ENCODE assay signal across 8 cellular contexts in the genomic region with DNA sequence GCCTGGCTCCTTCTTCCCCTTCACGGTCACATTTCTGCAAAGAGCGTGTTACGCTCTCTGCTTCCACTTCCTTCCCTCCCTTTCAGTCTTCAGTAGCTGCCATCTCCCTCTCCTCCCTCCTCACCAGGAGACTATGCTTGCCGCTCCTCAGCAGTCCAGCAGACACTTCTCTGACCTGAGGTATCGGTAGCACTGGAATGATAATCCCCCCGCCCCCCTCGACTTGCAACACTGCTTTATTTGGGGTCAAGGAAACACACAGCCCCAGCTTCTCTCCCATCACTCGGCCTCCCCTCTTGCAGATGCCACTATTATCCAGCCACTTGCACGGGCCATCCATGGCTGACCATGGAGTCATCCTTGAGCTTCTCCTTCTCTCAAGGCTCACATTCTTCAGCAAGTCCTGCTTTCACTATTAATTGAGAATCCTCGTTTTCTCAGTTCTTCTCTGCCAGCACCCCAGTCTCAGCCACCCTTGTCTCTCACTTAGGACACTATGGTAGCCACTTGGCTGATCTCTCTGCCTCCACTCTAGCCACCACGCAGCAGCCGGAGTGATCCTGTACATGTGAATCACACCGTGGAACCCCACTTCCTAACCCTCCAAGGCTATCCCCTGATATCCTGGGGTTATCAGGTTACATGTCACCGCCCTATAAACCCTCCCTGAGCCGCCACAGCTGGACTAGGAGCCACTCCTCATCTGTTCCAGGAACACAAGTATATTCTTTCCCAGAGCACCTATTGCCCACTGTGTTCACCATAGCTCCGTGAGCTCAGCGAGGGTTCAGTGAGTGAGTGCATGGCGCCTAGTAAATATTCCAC. TPM values are rescaled to one million over a fixed set of nuclear protein-coding genes. Genes with fewer than 3 reads are reported as not detected.
DNase-seq lines count a peak whose midpoint lies in the region; ATAC-seq and TF ChIP-seq lines count a peak whose summit lies in the region.

No MANE protein-coding gene starts in this region.

- TF ChIP-seq POLR2A in GM18505 (IDR thresholded peaks at IDR 0.05; ENCODE audit: borderline replicate concordance, extremely low read depth, insufficient read depth, insufficient read length) = peak; percentile 25

- peaks cover 3% of the 10 kb centered on the region for H3K36me3 Mint-ChIP-seq in T-cell
- H3K36me3 Mint-ChIP-seq in effector memory CD8-positive, alpha-beta T cell (ENCODE audit: insufficient read depth) = peaks cover 35% of the 10 kb centered on the region

- H3K27ac Mint-ChIP-seq in T-cell = peak overlapping the region; percentile 99 to 100
- H3K27ac Mint-ChIP-seq in effector memory CD8-positive, alpha-beta T cell = peak overlapping the region; percentile 96 to 98

- H3K9ac ChIP-seq in muscle layer of colon (ENCODE audit: low read length) = peak overlapping the region; percentile 80

- H3K27me3 ChIP-seq in muscle layer of colon (ENCODE audit: control insufficient read depth in 1 of 2, insufficient read depth in 2 of 2, low read length in 2 of 2) = no peaks in the 10 kb centered on the region
- no peaks in the 10 kb centered on the region for H3K27me3 ChIP-seq in aorta (ENCODE audit: control insufficient read depth in 1 of 2, insufficient read depth in 2 of 2, low read length in 1 of 2)

- H3K36me3 ChIP-seq in muscle layer of colon (ENCODE audit: insufficient read depth, low read length) = no peaks in the 10 kb centered on the region
- no peaks in the 10 kb centered on the region for H3K36me3 ChIP-seq in aorta (ENCODE audit: control insufficient read depth in 1 of 2, insufficient read depth in 2 of 2, low read length in 1 of 2)

- ATAC-seq in GM18505 (IDR thresholded peaks at IDR 0.05; ENCODE audit: unreplicated experiment) (peak; percentile 11), HG03565 (IDR thresholded peaks at IDR 0.05; ENCODE audit: unreplicated experiment) (peak; percentile 9), T-cell (replicated peaks in 1 of 4) (peak; percentile 7 to 30 (median 20)), aorta (ENCODE audit: low FRiP score) (peak; percentile 59)
- ATAC-seq in effector memory CD8-positive, alpha-beta T cell (replicated peaks) = peak; percentile 14

- POLR2A ChIA-PET in T-cell (lab: Charles Lee) = interaction anchor here (0.6 to 1.2 kb wide), 3 partner anchors 10 to 181 kb away, joined by 3 to 4 read pairs (median 4); no protein-coding TSS in a partner anchor

- H3K4me3 Mint-ChIP-seq in T-cell = peak overlapping the region; percentile 93 to 97 (median 94)
- peak overlapping the region; percentile 87 to 92 for H3K4me3 Mint-ChIP-seq in effector memory CD8-positive, alpha-beta T cell

- no peaks in the 10 kb centered on the region for H3K27me3 Mint-ChIP-seq in T-cell
- H3K27me3 Mint-ChIP-seq in effector memory CD8-positive, alpha-beta T cell = no peaks in the 10 kb centered on the region

- no peaks in the 10 kb centered on the region for H3K9me3 Mint-ChIP-seq in T-cell
- H3K9me3 Mint-ChIP-seq in effector memory CD8-positive, alpha-beta T cell = no peaks in the 10 kb centered on the region

- peaks cover 31% of the 10 kb centered on the region for H3K4me1 ChIP-seq in muscle layer of colon (ENCODE audit: insufficient read depth, low read length)
- H3K4me1 ChIP-seq in aorta (ENCODE audit: control insufficient read depth in 1 of 2, insufficient read depth in 2 of 2, low read length in 2 of 2) = no peaks in the 10 kb centered on the region

- 15 to 16% methylated on average over 18 of the region's 18 CpGs for WGBS in aorta, 2 donors

- H3K4me3 ChIP-seq in muscle layer of colon (ENCODE audit: low read depth in 1 of 2, low read length in 2 of 2) (peak overlapping the region; percentile 82 to 86), aorta (ENCODE audit: low read length in 2 of 2) (peak overlapping the region in 1 of 2 donors; percentile 100)

- H3K27ac ChIP-seq in muscle layer of colon (ENCODE audit: low read depth, low read length) (peak overlapping the region; percentile 98), aorta (ENCODE audit: low read depth in 1 of 2, low read length in 2 of 2) (peak overlapping the region in 1 of 2 donors; percentile 29)

- peaks cover 59 to 60% (median 60%) of the 10 kb centered on the region in 3 donors for H3K4me1 Mint-ChIP-seq in T-cell
- H3K4me1 Mint-ChIP-seq in effector memory CD8-positive, alpha-beta T cell (ENCODE audit: low read depth in 2 of 2) = peaks cover 45 to 52% of the 10 kb centered on the region in 2 donors

- H3K9me3 ChIP-seq in muscle layer of colon (ENCODE audit: low read length) (no peaks in the 10 kb centered on the region), aorta (ENCODE audit: control insufficient read depth, low read length) (peaks cover 1% of the 10 kb centered on the region)

- CTCF ChIA-PET in T-cell (lab: Charles Lee) = interaction anchor here (0.6 to 5.2 kb wide), 29 partner anchors 7 to 1134 kb away, joined by 3 to 112 read pairs (median 4); partner anchors contain the start of genes DTX3L (in 1 of the 2), FAM162A (in 1 of the 2), HSPBAP1 (in 1 of the 2) and PARP9 (in 1 of the 2)

- peak; percentile 19 for DNase-seq in AG08396 (ENCODE audit: low spot score)
- peak in 5 of 34 experiments; percentile 4 to 13 (median 7) for DNase-seq in T-cell
- peak in 1 of 3 experiments; percentile 14 for DNase-seq in effector memory CD8-positive, alpha-beta T cell
- DNase-seq in aorta = peak in 1 of 2 donors; percentile 56
- DNase-seq in SKM-1 (lab: John Stamatoyannopoulos, UW; ENCODE audit: unreplicated experiment) = no peak

- intact Hi-C loops in aorta (cut with DNase I) = loop anchor here (1.0 to 10.0 kb wide), 8 partner anchors 117 to 1135 kb away; partner anchors contain the start of genes POLQ (in 2 of the 2), DTX3L (in 1 of the 2) and PARP9 (in 1 of the 2)

RNA-seq across cellular contexts. Expression of gene PARP14, which starts 1.0 kb away (rescaled TPM):
- total RNA-seq in T-cell = 10 to 100 TPM; 46.9 to 70.2 (median 47.9) TPM
- total RNA-seq in aorta = 10 to 100 TPM; 54.4 to 79.6 TPM
- 10 to 100 TPM in 1 of 2 donors, 1 to 10 TPM in 1; 8.1 to 16.1 TPM for polyA plus RNA-seq in aorta

Comparison
In these comparisons a context has a peak if more than half of its experiments do, and no peak if none do; other contexts are left out.
1. ATAC-seq: peak in every context shown above with its lines; median percentile 59 in aorta; 20 in T-cell; 14 in effector memory CD8-positive, alpha-beta T cell; 11 in GM18505; 9 in HG03565.